1 cellular context compared by ENCODE assay signal in genomic region chr15:68367226-68367625, GRCh38.
TF ChIP-seq lines count a peak whose summit lies in the region.

No MANE protein-coding gene starts in this region.

TF ChIP-seq in IMR-90, 13 proteins besides CTCF, POLR2A, EP300 and RAD21 (continued from another document):
- TF ChIP-seq ELK1 (IDR thresholded peaks at IDR 0.05; ENCODE audit: borderline replicate concordance, low read depth, low read length) (no peak), RCOR1 (IDR thresholded peaks at IDR 0.05; ENCODE audit: insufficient replicate concordance, low read length) (no peak), SMC3 (IDR thresholded peaks at IDR 0.05; ENCODE audit: low read depth, low read length) (no peak), MAFK (IDR thresholded peaks at IDR 0.05; ENCODE audit: low read depth, low read length) (no peak), NFE2L2 (IDR thresholded peaks at IDR 0.05; ENCODE audit: low read depth, low read length) (no peak), RFX5 (IDR thresholded peaks at IDR 0.05; ENCODE audit: low read depth, low read length) (no peak), FOS (IDR thresholded peaks at IDR 0.05; ENCODE audit: low read depth, low read length) (no peak), MAZ (IDR thresholded peaks at IDR 0.05; ENCODE audit: borderline replicate concordance, low read depth, low read length) (no peak), MXI1 (IDR thresholded peaks at IDR 0.05; ENCODE audit: borderline replicate concordance, low read depth, low read length) (no peak)
- TF ChIP-seq, protein P1, sequence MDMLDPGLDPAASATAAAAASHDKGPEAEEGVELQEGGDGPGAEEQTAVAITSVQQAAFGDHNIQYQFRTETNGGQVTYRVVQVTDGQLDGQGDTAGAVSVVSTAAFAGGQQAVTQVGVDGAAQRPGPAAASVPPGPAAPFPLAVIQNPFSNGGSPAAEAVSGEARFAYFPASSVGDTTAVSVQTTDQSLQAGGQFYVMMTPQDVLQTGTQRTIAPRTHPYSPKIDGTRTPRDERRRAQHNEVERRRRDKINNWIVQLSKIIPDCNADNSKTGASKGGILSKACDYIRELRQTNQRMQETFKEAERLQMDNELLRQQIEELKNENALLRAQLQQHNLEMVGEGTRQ (IDR thresholded peaks at IDR 0.05; ENCODE audit: low read depth, low read length), result no peak
TF ChIP-seq in IMR-90: peak in this region for 0.
